ENCODE assay signal across 15 cellular contexts in the genomic region with DNA sequence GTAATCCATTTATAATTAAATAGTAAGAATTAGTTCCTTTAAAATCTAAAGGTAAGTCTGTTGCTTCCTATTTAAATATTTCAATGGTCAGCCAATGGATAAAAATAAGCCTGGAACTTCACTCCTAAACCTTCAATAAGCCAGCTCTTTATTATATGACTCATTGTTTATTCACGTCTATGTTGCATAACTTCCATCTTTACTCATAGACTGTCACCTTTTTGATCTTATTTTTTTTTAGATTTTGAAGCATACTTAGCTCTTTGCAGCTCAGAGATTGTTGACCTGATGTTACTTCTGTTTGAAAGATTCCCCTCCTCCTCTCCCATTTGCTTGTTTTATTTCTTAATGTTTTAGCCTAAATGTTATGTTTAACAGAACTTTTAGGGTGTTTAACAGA.
DNase-seq lines count a peak whose midpoint lies in the region; ATAC-seq, FAIRE-seq and TF ChIP-seq lines count a peak whose summit lies in the region.
"Had no signal": no experiment of that assay in that cellular context is flagged by ENCODE, and none has a peak within 500 bp of the region (broad histone marks: within the 10 kb centered on the region; RNA-seq: fewer than 3 reads in every experiment).

No MANE protein-coding gene starts in this region.

- FAIRE-seq in pancreas (lab: Jason Lieb, UNC), result no peak

- H3K27me3 ChIP-seq in OCI-LY3 (ENCODE audit: low read depth, low read length), result no peaks in the 10 kb centered on the region
- H3K27me3 ChIP-seq in pancreas, result no peaks in the 10 kb centered on the region

- ATAC-seq in esophagus mucosa, result peak; percentile 41
- ATAC-seq in pancreas, result peak; percentile 76 to 88 (median 83)
- ATAC-seq in GM18907 (IDR thresholded peaks at IDR 0.05; ENCODE audit: unreplicated experiment), result no peak
- ATAC-seq in HG03457 (IDR thresholded peaks at IDR 0.05; ENCODE audit: unreplicated experiment), result no peak
- no peak for ATAC-seq in GM21737 (IDR thresholded peaks at IDR 0.05; ENCODE audit: unreplicated experiment)
- ATAC-seq: sciatic nerve had no signal

- 9 to 16% methylated on average over 1 of the region's 1 CpG for whole genome bisulfite sequencing in pancreas, 2 donors

- H3K4me3 ChIP-seq in OCI-LY3 (ENCODE audit: low read length) (no peak overlapping the region), pancreas (no peak overlapping the region)

- no peak overlapping the region for H3K9ac ChIP-seq in OCI-LY3 (ENCODE audit: low read length)

- H2AFZ ChIP-seq in OCI-LY3 (ENCODE audit: low read depth, low read length), result 0 out of 2 replicates have a peak overlapping the region, but pooled peaks have one; percentile 39

- H4K20me1 ChIP-seq in OCI-LY3 (ENCODE audit: insufficient read depth, low read length), result no peaks in the 10 kb centered on the region

- H3K4me1 ChIP-seq in OCI-LY3 (ENCODE audit: low read length), result no peaks in the 10 kb centered on the region
- H3K4me1 ChIP-seq in pancreas, result peaks cover 0 to 4% (median 0%) of the 10 kb centered on the region in 3 donors

- intact Hi-C loops in pancreas (cut with DNase I), result no loop called here

- no peaks in the 10 kb centered on the region for H3K79me2 ChIP-seq in OCI-LY3 (ENCODE audit: low read length)

- H3K36me3 ChIP-seq in OCI-LY3 (replicated peaks; ENCODE audit: low read depth, low read length) (no peaks in the 10 kb centered on the region), pancreas (no peaks in the 10 kb centered on the region)

- TF ChIP-seq CTCF in OCI-LY3 (IDR thresholded peaks at IDR 0.05; ENCODE audit: low read depth, low read length) (no peak), pancreas (IDR thresholded peaks at IDR 0.05) (no peak)

- H3K9me3 ChIP-seq in OCI-LY3 (ENCODE audit: insufficient read depth, low read length), result no peaks in the 10 kb centered on the region
- H3K9me3 ChIP-seq in pancreas, result no peaks in the 10 kb centered on the region

- DNase-seq in ELR (ENCODE audit: low read depth) (peak; percentile 55), pancreas (no peak), inferior parietal cortex (ENCODE audit: extremely low spot score) (no peak)
- DNase-seq: activated naive CD4-positive, alpha-beta T cell treated with anti-CD3 and anti-CD28 coated beads, Interleukin-2, amount 10 ng/mL, durations not matched to agents 7 days and 5 days; C1 segment of cervical spinal cord; dermis blood vessel endothelial cell; H9; NCI-H1417; NCI-H524 had no signal

- H3K4me2 ChIP-seq in OCI-LY3 (ENCODE audit: low read length), result no peak overlapping the region

- no peak overlapping the region for H3K27ac ChIP-seq in OCI-LY3 (ENCODE audit: low read length)
- H3K27ac ChIP-seq in pancreas, result peak overlapping the region in 1 of 4 donors; percentile 2

Comparison
In these comparisons a context has a peak if more than half of its experiments do, and no peak if none do; other contexts are left out.
1. ATAC-seq: peak in esophagus mucosa (single experiment) and pancreas (4 of 4); none in GM18907 (single experiment), HG03457 (single experiment) and GM21737 (single experiment).